23 cellular contexts compared by ENCODE assay signal in genomic region chr1:244447552-244447951, GRCh38. TPM values are rescaled to one million over a fixed set of nuclear protein-coding genes. Genes with fewer than 3 reads are reported as not detected.
DNase-seq lines count a peak whose midpoint lies in the region; TF ChIP-seq lines count a peak whose summit lies in the region.
"Had no signal": no experiment of that assay in that cellular context is flagged by ENCODE, and none has a peak within 500 bp of the region (broad histone marks: within the 10 kb centered on the region; RNA-seq: fewer than 3 reads in every experiment).

No MANE protein-coding gene starts in this region.

- H3K4me2 ChIP-seq in KMS-11 (peak overlapping the region; percentile 1; the same call in 1 of the 2 replicates), neural cell (ENCODE audit: low read length) (no peak overlapping the region)

- H3K27me3 ChIP-seq in Caco-2 (replicated peaks; ENCODE audit: control insufficient read depth, insufficient read depth, low read length) (no peaks in the 10 kb centered on the region), KMS-11 (ENCODE audit: insufficient read depth, low read depth) (no peaks in the 10 kb centered on the region), dorsolateral prefrontal cortex (no peaks in the 10 kb centered on the region), neural cell (ENCODE audit: insufficient read depth, low read depth, low read length) (no peaks in the 10 kb centered on the region), WERI-Rb-1 (ENCODE audit: insufficient read depth, low read depth, severe bottlenecking) (no peaks in the 10 kb centered on the region)
- H3K27me3 ChIP-seq: colonic mucosa, gastrocnemius medialis, vagina had no signal

- no peaks in the 10 kb centered on the region for H3K27me3 Mint-ChIP-seq in Caco-2 (ENCODE audit: insufficient read depth, unreplicated experiment)
- H3K27me3 Mint-ChIP-seq: activated CD4-positive, alpha-beta T cell treated with anti-CD3 and anti-CD28 coated beads, Interleukin-2, amount 10 ng/mL, durations not matched to agents 24 days and 14 days had no signal

- H3K9me3 ChIP-seq in Caco-2, result no peaks in the 10 kb centered on the region
- H3K9me3 ChIP-seq in neural cell (ENCODE audit: low read length), result no peaks in the 10 kb centered on the region
- H3K9me3 ChIP-seq in WERI-Rb-1 (ENCODE audit: severe bottlenecking), result no peaks in the 10 kb centered on the region
- H3K9me3 ChIP-seq: colonic mucosa, gastrocnemius medialis, prostate gland, vagina had no signal

- H3K4me1 Mint-ChIP-seq in Caco-2 (ENCODE audit: low read depth, unreplicated experiment), result peaks cover 48% of the 10 kb centered on the region

- H4K20me1 ChIP-seq in KMS-11 (ENCODE audit: insufficient read depth) (peaks cover 14% of the 10 kb centered on the region), neural cell (ENCODE audit: insufficient read depth) (no peaks in the 10 kb centered on the region)

- H3K9me3 Mint-ChIP-seq in Caco-2 (ENCODE audit: unreplicated experiment), result no peaks in the 10 kb centered on the region

- no peaks in the 10 kb centered on the region for H3F3A ChIP-seq in neural cell (ENCODE audit: insufficient read depth, low read length, poor library complexity, severe bottlenecking)

- peaks cover 38% of the 10 kb centered on the region for H3K36me3 Mint-ChIP-seq in Caco-2 (ENCODE audit: insufficient read depth, unreplicated experiment)

- intact Hi-C loops in Caco-2 (cut with micrococcal nuclease; ENCODE audit: unreplicated experiment), result no loop called here
- intact Hi-C loops in dorsolateral prefrontal cortex (cut with DNase I), result no loop called here

- H3K36me3 ChIP-seq in Caco-2 (ENCODE audit: control insufficient read depth, insufficient read depth, low read length) (no peaks in the 10 kb centered on the region), KMS-11 (ENCODE audit: insufficient read depth) (peaks cover 5% of the 10 kb centered on the region; the same call in 1 of the 2 replicates), neural cell (ENCODE audit: insufficient read depth, low read length) (no peaks in the 10 kb centered on the region), WERI-Rb-1 (peaks cover 6% of the 10 kb centered on the region)
- H3K36me3 ChIP-seq: colonic mucosa, gastrocnemius medialis, prostate gland, vagina had no signal

- BruUV-seq in Caco-2 (replicated peaks; lab: Mats Ljungman, UMichigan), result no TSS peak

- H3K4me3 ChIP-seq in Caco-2 (ENCODE audit: low read depth, low read length), result no peak overlapping the region
- H3K4me3 ChIP-seq in KMS-11 (IDR thresholded peaks at IDR 0.05; ENCODE audit: insufficient read depth, low read depth, low read length), result no peak overlapping the region
- peak overlapping the region in 10 of 59 donors; percentile 2 to 99 (median 54) for H3K4me3 ChIP-seq in dorsolateral prefrontal cortex
- peak overlapping the region; percentile 26 for H3K4me3 ChIP-seq in neural cell (ENCODE audit: low read length)
- no peak overlapping the region for H3K4me3 ChIP-seq in WERI-Rb-1 (ENCODE audit: low read depth, low read length)
- H3K4me3 ChIP-seq: colonic mucosa, gastrocnemius medialis, K562, prostate gland, skin epidermis, vagina had no signal

- DNase-seq in Caco-2, result no peak
- no peak for DNase-seq in dorsolateral prefrontal cortex
- no peak for DNase-seq in WERI-Rb-1
- DNase-seq in midbrain (lab: John Stamatoyannopoulos, UW), result no peak
- no peak for DNase-seq in NCI-H1417 (lab: John Stamatoyannopoulos, UW)
- DNase-seq in effector CD4-positive, alpha-beta T cell, result no peak
- DNase-seq: activated CD4-positive, alpha-beta T cell treated with anti-CD3 and anti-CD28 coated beads, Interleukin-2, amount 10 ng/mL, durations not matched to agents 24 days and 14 days; activated CD8-positive, alpha-beta memory T cell treated with anti-CD3 and anti-CD28 coated beads, Interleukin-2, amount 50 U/mL, for 48 hours; activated naive CD4-positive, alpha-beta T cell treated with Interleukin-2 at 50 U/mL for 16 hours; colonic mucosa; gastrocnemius medialis; left ventricle myocardium superior; NCI-H1105; NCI-H2107; NCI-H526; stimulated activated CD4-positive, alpha-beta T cell treated with anti-CD3 and anti-CD28 coated beads, Interleukin-4, amount 100 ng/mL, for 24 hours had no signal

- peaks cover 37% of the 10 kb centered on the region for H3K4me1 ChIP-seq in Caco-2
- H3K4me1 ChIP-seq in KMS-11 (ENCODE audit: low read depth, poor library complexity, severe bottlenecking), result peaks cover 37% of the 10 kb centered on the region
- H3K4me1 ChIP-seq: prostate gland had no signal

- H3K9ac ChIP-seq in KMS-11, result no peak overlapping the region
- H3K9ac ChIP-seq in neural cell (ENCODE audit: low read length), result no peak overlapping the region

- TF ChIP-seq EP300 in neural cell (conservative IDR thresholded peaks at IDR 0.05; ENCODE audit: poor library complexity, severe bottlenecking), result no peak

- CTCF ChIA-PET in Caco-2 (lab: Charles Lee), result no interaction called here

- POLR2A ChIA-PET in Caco-2 (lab: Charles Lee), result no interaction called here

- H3K27ac Mint-ChIP-seq in Caco-2 (ENCODE audit: unreplicated experiment), result peak overlapping the region; percentile 35
- H3K27ac Mint-ChIP-seq: activated CD4-positive, alpha-beta T cell treated with anti-CD3 and anti-CD28 coated beads, Interleukin-2, amount 10 ng/mL, durations not matched to agents 24 days and 14 days had no signal

- H3K79me2 ChIP-seq in KMS-11 (ENCODE audit: insufficient read depth, low read depth) (peaks cover 86% of the 10 kb centered on the region), neural cell (replicated peaks; ENCODE audit: insufficient read depth, low read length) (peaks cover 62% of the 10 kb centered on the region)

- no peak overlapping the region for H3K4me3 Mint-ChIP-seq in Caco-2 (ENCODE audit: unreplicated experiment)
- H3K4me3 Mint-ChIP-seq: activated CD4-positive, alpha-beta T cell treated with anti-CD3 and anti-CD28 coated beads, Interleukin-2, amount 10 ng/mL, durations not matched to agents 24 days and 14 days had no signal

- no peak overlapping the region for H2AFZ ChIP-seq in KMS-11 (ENCODE audit: low read depth)
- no peak overlapping the region for H2AFZ ChIP-seq in neural cell (ENCODE audit: low read depth, low read length)

- H3K27ac ChIP-seq in KMS-11 (no peak overlapping the region), dorsolateral prefrontal cortex (peak overlapping the region in 55 of 59 donors; percentile 7 to 98 (median 88)), neural cell (ENCODE audit: low read length) (no peak overlapping the region), WERI-Rb-1 (no peak overlapping the region)
- H3K27ac ChIP-seq: colonic mucosa, epithelial cell of prostate, vagina had no signal

- TF ChIP-seq CTCF in Caco-2 (IDR thresholded peaks at IDR 0.05; ENCODE audit: insufficient read depth in 1 of 2, low read depth in 1 of 2, low read length in 1 of 2, severe bottlenecking in 1 of 2, unreplicated experiment in 1 of 2) (no peak), KMS-11 (conservative IDR thresholded peaks at IDR 0.05; ENCODE audit: low read depth, low read length) (no peak), dorsolateral prefrontal cortex (IDR thresholded peaks at IDR 0.05 in 54 of 56, conservative IDR thresholded peaks at IDR 0.05 in 2 of 56; ENCODE audit: low read depth in 1 of 56, partially characterized antibody in 56 of 56) (no peak), neural cell (IDR thresholded peaks at IDR 0.05; ENCODE audit: poor library complexity, severe bottlenecking) (no peak), WERI-Rb-1 (IDR thresholded peaks at IDR 0.05; ENCODE audit: low read depth, low read length) (no peak)

- no peaks in the 10 kb centered on the region for H3K9me2 ChIP-seq in neural cell (ENCODE audit: insufficient read depth, low read length)

- TF ChIP-seq RAD21 in neural cell (conservative IDR thresholded peaks at IDR 0.05), result no peak

TF ChIP-seq in neural cell, 6 proteins besides CTCF, POLR2A, EP300 and RAD21:
- TF ChIP-seq SMC3 (conservative IDR thresholded peaks at IDR 0.05; ENCODE audit: poor library complexity), result no peak
- TF ChIP-seq MXI1 (conservative IDR thresholded peaks at IDR 0.05; ENCODE audit: poor library complexity, severe bottlenecking), result no peak
- TF ChIP-seq REST (IDR thresholded peaks at IDR 0.05; ENCODE audit: borderline replicate concordance), result no peak
- no peak for TF ChIP-seq POLR2AphosphoS5 (IDR thresholded peaks at IDR 0.05)
- TF ChIP-seq EZH2 (IDR thresholded peaks at IDR 0.05; ENCODE audit: borderline replicate concordance, insufficient read depth, low read length, poor library complexity, severe bottlenecking), result no peak
- no peak for TF ChIP-seq TAF1 (IDR thresholded peaks at IDR 0.05; ENCODE audit: low read depth)

RNA-seq across cellular contexts. Expression of gene ADSS2, which starts 4.2 kb away (rescaled TPM):
- total RNA-seq in Caco-2 (2022) (69.3 and 73.9 TPM in 2 replicates), dorsolateral prefrontal cortex (10 to 100 TPM; 25.2 to 78.9 (median 51.3) TPM)
- polyA plus RNA-seq in neural cell, result 78.0 and 86.1 TPM in 2 replicates
- 88.9 and 92.1 TPM in 2 replicates for polyA minus RNA-seq in neural cell

RNA-seq across cellular contexts. Expression of gene CATSPERE, which starts 13.5 kb away (rescaled TPM):
- total RNA-seq in Caco-2 (2022) (0.14 and 0.79 TPM in 2 replicates), dorsolateral prefrontal cortex (1 to 10 TPM; 1.5 to 7.7 (median 4.0) TPM)
- 5.6 and 6.7 TPM in 2 replicates for polyA plus RNA-seq in neural cell
- 7.8 and 9.3 TPM in 2 replicates for polyA minus RNA-seq in neural cell
- total RNA-seq: activated CD4-positive, alpha-beta T cell treated with anti-CD3 and anti-CD28 coated beads, Interleukin-2, amount 10 ng/mL, durations not matched to agents 24 days and 14 days had no signal

Comparison
In these comparisons a context has a peak if more than half of its experiments do, and no peak if none do; other contexts are left out.
1. H3K27ac ChIP-seq: peak in dorsolateral prefrontal cortex (55 of 59); none in KMS-11 (single experiment), neural cell (single experiment) and WERI-Rb-1 (single experiment).